3 cellular contexts compared by ENCODE assay signal in genomic region chr9:37715260-37715659, GRCh38.
A peak's percentile ranks its signal among the peaks of the same experiment; 100 is the strongest.
TF ChIP-seq lines count a peak whose summit lies in the region.

No MANE protein-coding gene starts in this region.

TF ChIP-seq in SK-N-SH, 30 proteins besides CTCF, POLR2A, EP300 and RAD21:
- no peak for TF ChIP-seq PBX3 (IDR thresholded peaks at IDR 0.05)
- no peak for TF ChIP-seq ZBTB33 (IDR thresholded peaks at IDR 0.05; ENCODE audit: borderline replicate concordance, low read depth)
- 0 out of 2 replicates have a peak, but pooled peaks have one; percentile 25 for TF ChIP-seq GATA2 (CRISPR knock-in tag; IDR thresholded peaks at IDR 0.05)
- TF ChIP-seq TCF12 (IDR thresholded peaks at IDR 0.05), result no peak
- TF ChIP-seq RXRA (IDR thresholded peaks at IDR 0.05; ENCODE audit: borderline replicate concordance, low read depth), result no peak
- no peak for TF ChIP-seq EZH2phosphoT487 (IDR thresholded peaks at IDR 0.05; ENCODE audit: borderline replicate concordance, low read depth)
- no peak for TF ChIP-seq MEF2A (IDR thresholded peaks at IDR 0.05; ENCODE audit: borderline replicate concordance, low read depth)
- no peak for TF ChIP-seq NFIC (IDR thresholded peaks at IDR 0.05; ENCODE audit: borderline replicate concordance)
- no peak for TF ChIP-seq IRF3 (IDR thresholded peaks at IDR 0.05; ENCODE audit: low read depth, low read length)
TF ChIP-seq in SK-N-SH: peak in this region for 1.

TF ChIP-seq in SK-N-SH treated with all-trans-retinoic acid at 6 μM for 48 hours, 23 proteins besides CTCF, POLR2A, EP300 and RAD21 (continued from another document):
- TF ChIP-seq TOX (CRISPR knock-in tag; IDR thresholded peaks at IDR 0.05; ENCODE audit: borderline replicate concordance), result no peak
- no peak for TF ChIP-seq RARB (CRISPR knock-in tag; IDR thresholded peaks at IDR 0.05)
- TF ChIP-seq TSHZ2 (CRISPR knock-in tag; IDR thresholded peaks at IDR 0.05), result no peak
- no peak for TF ChIP-seq PPARA (CRISPR knock-in tag; IDR thresholded peaks at IDR 0.05; ENCODE audit: borderline replicate concordance)
- no peak for TF ChIP-seq POU6F1 (CRISPR knock-in tag; IDR thresholded peaks at IDR 0.05; ENCODE audit: borderline replicate concordance, low read depth)
- TF ChIP-seq ZNF8 (CRISPR knock-in tag; IDR thresholded peaks at IDR 0.05), result no peak
- TF ChIP-seq CSRNP3 (CRISPR knock-in tag; IDR thresholded peaks at IDR 0.05), result no peak
- TF ChIP-seq ISL1 (CRISPR knock-in tag; IDR thresholded peaks at IDR 0.05), result no peak
- TF ChIP-seq BACH2 (CRISPR knock-in tag; IDR thresholded peaks at IDR 0.05; ENCODE audit: borderline replicate concordance), result no peak
- TF ChIP-seq PATZ1 (CRISPR knock-in tag; IDR thresholded peaks at IDR 0.05; ENCODE audit: borderline replicate concordance), result no peak
- no peak for TF ChIP-seq ESRRG (CRISPR knock-in tag; IDR thresholded peaks at IDR 0.05)
- TF ChIP-seq ZNF70 (CRISPR knock-in tag; IDR thresholded peaks at IDR 0.05), result no peak
- TF ChIP-seq ZNF565 (CRISPR knock-in tag; conservative IDR thresholded peaks at IDR 0.05; ENCODE audit: low read depth), result no peak
- no peak for TF ChIP-seq CSDC2 (CRISPR knock-in tag; IDR thresholded peaks at IDR 0.05)
- no peak for TF ChIP-seq OSR1 (CRISPR knock-in tag; IDR thresholded peaks at IDR 0.05)
- TF ChIP-seq ZC3H10 (CRISPR knock-in tag; IDR thresholded peaks at IDR 0.05), result no peak
TF ChIP-seq in SK-N-SH treated with all-trans-retinoic acid at 6 μM for 48 hours: peak in this region for 0.

TF ChIP-seq in HepG2, 621 proteins besides CTCF, POLR2A, EP300 and RAD21 (continued from another document):
- TF ChIP-seq YEATS4 (CRISPR knock-in tag; IDR thresholded peaks at IDR 0.05; ENCODE audit: borderline replicate concordance) (no peak), ZNF703 (CRISPR knock-in tag; IDR thresholded peaks at IDR 0.05; ENCODE audit: borderline replicate concordance) (no peak), ZNF354B (CRISPR knock-in tag; IDR thresholded peaks at IDR 0.05) (no peak), PHF20 (CRISPR knock-in tag; IDR thresholded peaks at IDR 0.05) (no peak), ZSCAN29 (CRISPR knock-in tag; conservative IDR thresholded peaks at IDR 0.05) (no peak), ZNF775 (CRISPR knock-in tag; IDR thresholded peaks at IDR 0.05; ENCODE audit: borderline replicate concordance) (no peak), KDM3A (CRISPR knock-in tag; IDR thresholded peaks at IDR 0.05; ENCODE audit: low read depth) (no peak), ZNF251 (CRISPR knock-in tag; IDR thresholded peaks at IDR 0.05) (no peak), RFXAP (CRISPR knock-in tag; IDR thresholded peaks at IDR 0.05; ENCODE audit: borderline replicate concordance) (no peak), ZFX (CRISPR knock-in tag; IDR thresholded peaks at IDR 0.05; ENCODE audit: low read depth) (no peak), ZNF563 (CRISPR knock-in tag; IDR thresholded peaks at IDR 0.05) (no peak), NCOR1 (IDR thresholded peaks at IDR 0.05; ENCODE audit: borderline replicate concordance, low read length) (no peak), DNMT1 (CRISPR knock-in tag; IDR thresholded peaks at IDR 0.05) (no peak), CHD4 (IDR thresholded peaks at IDR 0.05; ENCODE audit: borderline replicate concordance, low read length) (no peak), ZNF704 (CRISPR knock-in tag; IDR thresholded peaks at IDR 0.05; ENCODE audit: borderline replicate concordance) (no peak), ONECUT2 (CRISPR knock-in tag; IDR thresholded peaks at IDR 0.05) (no peak), ELK4 (CRISPR knock-in tag; IDR thresholded peaks at IDR 0.05; ENCODE audit: borderline replicate concordance) (no peak)
